ENCODE assay signal across 9 cellular contexts in the genomic region with DNA sequence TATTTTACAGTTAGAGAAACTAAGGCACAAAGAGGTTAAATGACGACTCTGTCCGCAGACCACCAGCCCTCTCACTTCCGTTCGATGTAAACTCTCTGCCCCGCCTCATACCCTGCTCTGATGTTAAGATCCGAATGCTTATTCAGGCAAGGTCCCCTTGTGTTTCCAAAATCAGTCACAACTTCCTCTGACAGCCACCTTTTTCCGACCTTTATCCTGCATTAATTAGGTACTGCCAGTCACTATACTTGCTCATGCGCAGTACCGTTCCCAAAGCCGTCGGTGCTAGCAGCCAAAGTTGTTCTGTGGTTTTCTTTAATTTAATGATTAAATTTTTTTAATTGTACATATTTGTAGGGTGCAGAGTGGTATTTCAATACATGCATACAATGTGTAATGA. TPM values are rescaled to one million over a fixed set of nuclear protein-coding genes. Genes with fewer than 3 reads are reported as not detected.
A peak's percentile ranks its signal among the peaks of the same experiment; 100 is the strongest.
DNase-seq lines count a peak whose midpoint lies in the region; ATAC-seq and TF ChIP-seq lines count a peak whose summit lies in the region.
"Not testable (repeated sequence)": the region's sequence is repeated elsewhere in the genome, so short reads cannot be mapped to it uniquely, and the experiment has no call there.
"Had no signal": no experiment of that assay in that cellular context is flagged by ENCODE, and none has a peak within 500 bp of the region (broad histone marks: within the 10 kb centered on the region; RNA-seq: fewer than 3 reads in every experiment).

No MANE protein-coding gene starts in this region.

- H3K36me3 Mint-ChIP-seq in CD8-positive, alpha-beta T cell; activated naive CD4-positive, alpha-beta T cell treated with anti-CD3 and anti-CD28 coated beads, Interleukin-2, amount 50 U/mL, for 24 hours; effector memory CD8-positive, alpha-beta T cell (ENCODE audit: insufficient read depth): not testable (repeated sequence)

- H3K9me2 ChIP-seq in Karpas-422 (replicated peaks; ENCODE audit: insufficient read depth, low read length) = not testable (repeated sequence)

- TF ChIP-seq EP300 in stomach (IDR thresholded peaks at IDR 0.05) = not testable (repeated sequence)

- H3K4me2 ChIP-seq in Karpas-422 (ENCODE audit: low read depth, low read length, poor library complexity, severe bottlenecking) = peak overlapping the region; percentile 74

- CTCF ChIA-PET in CD8-positive, alpha-beta T cell (lab: Charles Lee) = not testable (repeated sequence)

- H3K9ac ChIP-seq in Karpas-422 (ENCODE audit: low read length) = not testable (repeated sequence)

- H3K4me1 ChIP-seq in CD8-positive, alpha-beta T cell (ENCODE audit: insufficient read depth, low read length); Karpas-422 (ENCODE audit: low read length); stomach: not testable (repeated sequence)

- not testable (repeated sequence) for H3K9me3 ChIP-seq in CD8-positive, alpha-beta T cell (ENCODE audit: low read length); Karpas-422 (ENCODE audit: low read length)
- H3K9me3 ChIP-seq in stomach = peaks cover 0 to 20% (median 9%) of the 10 kb centered on the region in 4 donors

- peak overlapping the region; percentile 73 for H3K27ac ChIP-seq in CD8-positive, alpha-beta T cell (ENCODE audit: low read depth, low read length)
- not testable (repeated sequence) for H3K27ac ChIP-seq in Karpas-422 (ENCODE audit: low read length)
- peak overlapping the region in 4 of 5 donors; percentile 84 to 88 (median 87) for H3K27ac ChIP-seq in stomach

- H3K27me3 ChIP-seq in CD8-positive, alpha-beta T cell (ENCODE audit: insufficient read depth, low read length); Karpas-422 (ENCODE audit: low read length); stomach: not testable (repeated sequence)

- peak overlapping the region; percentile 84 for H3K27ac Mint-ChIP-seq in CD8-positive, alpha-beta T cell
- H3K27ac Mint-ChIP-seq in activated naive CD4-positive, alpha-beta T cell treated with anti-CD3 and anti-CD28 coated beads, Interleukin-2, amount 50 U/mL, for 24 hours = peak overlapping the region; percentile 91
- H3K27ac Mint-ChIP-seq in effector memory CD8-positive, alpha-beta T cell = peak overlapping the region; percentile 96 to 98

- peak in 2 of 7 experiments; percentile 12 to 34 for DNase-seq in CD8-positive, alpha-beta T cell
- peak; percentile 36 for DNase-seq in Karpas-422
- peak; percentile 45 for DNase-seq in activated CD4-positive, alpha-beta T cell treated with anti-CD3 and anti-CD28 coated beads for 48 hours
- not testable (repeated sequence) for DNase-seq in effector memory CD8-positive, alpha-beta T cell; left colon; retinal pigment epithelial cell (ENCODE audit: low read depth); stomach

- not testable (repeated sequence) for H3K79me2 ChIP-seq in Karpas-422 (ENCODE audit: low read length)

- peak; percentile 35 for ATAC-seq in CD8-positive, alpha-beta T cell
- peak; percentile 18 for ATAC-seq in effector memory CD8-positive, alpha-beta T cell (replicated peaks)
- ATAC-seq in left colon = peak; percentile 21

- H3K27me3 Mint-ChIP-seq in CD8-positive, alpha-beta T cell (ENCODE audit: low read depth); activated naive CD4-positive, alpha-beta T cell treated with anti-CD3 and anti-CD28 coated beads, Interleukin-2, amount 50 U/mL, for 24 hours; effector memory CD8-positive, alpha-beta T cell: not testable (repeated sequence)

- H3K4me3 ChIP-seq in CD8-positive, alpha-beta T cell (ENCODE audit: low read depth, low read length) = peak overlapping the region; percentile 65
- H3K4me3 ChIP-seq in Karpas-422 (ENCODE audit: low read length) (peak overlapping the region; percentile 71), retinal pigment epithelial cell (ENCODE audit: low read length) (peak overlapping the region; percentile 79), stomach (peak overlapping the region; percentile 43 to 54 (median 49))

- 23 to 65% (median 45%) methylated on average over 9 to 11 of the region's 11 CpGs for WGBS in stomach, 5 donors

- intact Hi-C loops in CD8-positive, alpha-beta T cell (cut with DNase I, micrococcal nuclease) = loop anchor here (5.0 to 10.0 kb wide), 4 partner anchors 363 to 656 kb away; partner anchors contain the start of genes ARAF (in 1 of the 2), UXT (in 1 of the 2) and ZNF41 (in 1 of the 2)
- intact Hi-C loops in left colon (cut with DNase I, micrococcal nuclease) = loop anchor here (10.0 kb wide), 2 partner anchors 166 to 186 kb away; partner anchors contain the start of gene ZNF81 (in 1 of the 2)
- intact Hi-C loops in stomach (cut with DNase I; ENCODE audit: low total_unique reads) = not testable (repeated sequence)

- not testable (repeated sequence) for TF ChIP-seq CTCF in CD8-positive, alpha-beta T cell (IDR thresholded peaks at IDR 0.05); retinal pigment epithelial cell (conservative IDR thresholded peaks at IDR 0.05; ENCODE audit: low read depth, low read length); stomach (IDR thresholded peaks at IDR 0.05)

- not testable (repeated sequence) for H4K20me1 ChIP-seq in Karpas-422 (ENCODE audit: insufficient read depth, low read depth, low read length)

- not testable (repeated sequence) for H3K9me3 Mint-ChIP-seq in CD8-positive, alpha-beta T cell; activated naive CD4-positive, alpha-beta T cell treated with anti-CD3 and anti-CD28 coated beads, Interleukin-2, amount 50 U/mL, for 24 hours; effector memory CD8-positive, alpha-beta T cell

- peaks cover 11% of the 10 kb centered on the region for H3K4me1 Mint-ChIP-seq in CD8-positive, alpha-beta T cell (ENCODE audit: low read depth)
- peaks cover 14% of the 10 kb centered on the region for H3K4me1 Mint-ChIP-seq in activated naive CD4-positive, alpha-beta T cell treated with anti-CD3 and anti-CD28 coated beads, Interleukin-2, amount 50 U/mL, for 24 hours
- not testable (repeated sequence) for H3K4me1 Mint-ChIP-seq in effector memory CD8-positive, alpha-beta T cell (ENCODE audit: low read depth in 2 of 2)

- not testable (repeated sequence) for TF ChIP-seq POLR2A in stomach (IDR thresholded peaks at IDR 0.05)

- not testable (repeated sequence) for H3K36me3 ChIP-seq in CD8-positive, alpha-beta T cell (ENCODE audit: insufficient read depth, low read length); Karpas-422 (ENCODE audit: insufficient read depth, low read length); stomach

- peak overlapping the region; percentile 96; the same call in 1 of the 2 replicates for H2AFZ ChIP-seq in Karpas-422 (ENCODE audit: low read length)

- POLR2A ChIA-PET in CD8-positive, alpha-beta T cell (lab: Charles Lee) = interaction anchor here (1.4 kb wide), 1 partner anchor 183 kb away, joined by 5 read pairs; the partner anchor contains the start of gene ZNF81

- peak overlapping the region; percentile 73 for H3K4me3 Mint-ChIP-seq in CD8-positive, alpha-beta T cell
- peak overlapping the region; percentile 94 for H3K4me3 Mint-ChIP-seq in activated naive CD4-positive, alpha-beta T cell treated with anti-CD3 and anti-CD28 coated beads, Interleukin-2, amount 50 U/mL, for 24 hours
- H3K4me3 Mint-ChIP-seq in effector memory CD8-positive, alpha-beta T cell = peak overlapping the region; percentile 95 to 97

RNA-seq across cellular contexts. Expression of gene SPACA5, which starts 13.7 kb away (rescaled TPM):
- not detected for total RNA-seq in CD8-positive, alpha-beta T cell
- total RNA-seq in Karpas-422 (2014; rRNA removed; shearing (Covaris generic); ENCODE audit: low replicate concordance) = not detected in 2 replicates
- total RNA-seq in left colon (not detected), stomach (not detected)
- polyA plus RNA-seq in stomach = under 1 TPM in 1 of 3 donors, not detected in 2; 0.38 TPM
- total RNA-seq: IMR-90 had no signal
- polyA plus RNA-seq: IMR-90 had no signal

RNA-seq across cellular contexts. Expression of gene ZNF182, which starts 16.7 kb away (rescaled TPM):
- 1 to 10 TPM; 5.0 to 5.3 TPM for total RNA-seq in CD8-positive, alpha-beta T cell
- total RNA-seq in Karpas-422 (2014; rRNA removed; shearing (Covaris generic); ENCODE audit: low replicate concordance) = 4.8 and 6.4 TPM in 2 replicates
- total RNA-seq in left colon = 1 to 10 TPM; 3.4 TPM
- total RNA-seq in stomach = 10 to 100 TPM in 2 of 5 donors, 1 to 10 TPM in 3; 1.7 to 23.3 (median 5.7) TPM
- 1 to 10 TPM; 1.7 to 3.5 (median 2.0) TPM for polyA plus RNA-seq in stomach

RNA-seq across cellular contexts. Expression of gene ZNF630, which starts 51.0 kb away (rescaled TPM):
- total RNA-seq in CD8-positive, alpha-beta T cell = 1 to 10 TPM; 1.1 to 1.4 TPM
- total RNA-seq in Karpas-422 (2014; rRNA removed; shearing (Covaris generic); ENCODE audit: low replicate concordance) = 3.7 and 3.9 TPM in 2 replicates
- total RNA-seq in left colon = 1 to 10 TPM; 2.5 to 3.3 TPM
- total RNA-seq in stomach = 10 to 100 TPM in 2 of 5 donors, 1 to 10 TPM in 3; 1.6 to 13.3 (median 6.1) TPM
- polyA plus RNA-seq in stomach = 1 to 10 TPM; 1.8 to 2.6 (median 1.8) TPM
